In the genomic region with DNA sequence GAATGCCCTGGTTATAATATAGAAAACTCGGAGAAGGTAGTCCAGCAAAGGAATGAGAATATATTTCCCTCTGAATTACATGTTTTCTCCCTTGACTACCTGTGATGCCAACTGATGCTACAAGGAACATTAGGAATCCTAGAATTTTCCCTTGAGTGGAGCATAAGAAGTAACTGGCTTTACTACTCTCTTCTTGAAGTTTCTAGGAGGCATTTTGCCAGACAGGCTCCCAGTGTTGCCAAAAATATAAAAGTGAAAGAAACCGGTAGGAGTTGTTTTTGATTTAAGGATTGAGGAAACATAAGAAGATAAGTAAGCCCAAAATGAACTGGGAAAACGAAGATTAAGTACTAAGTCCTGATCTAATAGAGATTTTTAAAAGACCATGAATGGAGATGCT, we compare ENCODE assay signal across 20 cellular contexts.
"Had no signal": no experiment of that assay in that cellular context is flagged by ENCODE, and none has a peak within 500 bp of the region (broad histone marks: within the 10 kb centered on the region; RNA-seq: fewer than 3 reads in every experiment).

No MANE protein-coding gene starts in this region.

- H3K4me3 ChIP-seq: cardiac muscle cell, coronary artery, lung, right lobe of liver, smooth muscle cell, thyroid gland had no signal

- H3K27me3 ChIP-seq: cardiac muscle cell, neutrophil, right lobe of liver, thyroid gland had no signal

- H3K9ac ChIP-seq: parathyroid adenoma had no signal

- H3K27ac ChIP-seq: cardiac muscle cell, coronary artery, neutrophil, parathyroid adenoma, right lobe of liver, thyroid gland had no signal

- DNase-seq: dermis blood vessel endothelial cell; effector memory CD4-positive, alpha-beta T cell; hypothalamus; immature natural killer cell; naive B cell; right lobe of liver; stimulated activated CD4-positive, alpha-beta T cell treated with anti-CD3 and anti-CD28 coated beads, Interleukin-12 subunit alpha, Interleukin-12 subunit beta, amount 100 ng/mL, for 4 hours; stimulated activated CD4-positive, alpha-beta T cell treated with anti-CD3 and anti-CD28 coated beads, Interleukin-1b, Interleukin-23, amount 100 ng/mL, for 48 hours; stimulated activated CD4-positive, alpha-beta T cell treated with anti-CD3 and anti-CD28 coated beads, Interleukin-4, amount 100 ng/mL, for 24 hours; stimulated activated naive B cell treated with anti-CD40 and anti-IgM and Interleukin-4, amounts not matched to agents 10 μg/mL and 1 μg/mL and 100 μg/mL, for 72 hours; thyroid gland; trophoblast cell had no signal

- H3K9me3 ChIP-seq: neutrophil, right lobe of liver, thyroid gland had no signal

- H3K4me1 ChIP-seq: parathyroid adenoma, right lobe of liver, thyroid gland had no signal

- FAIRE-seq: frontal cortex, keratinocyte had no signal

- H3K36me3 ChIP-seq: cardiac muscle cell, neutrophil, right lobe of liver, thyroid gland had no signal
